8 cellular contexts compared by ENCODE assay signal in the genomic region with DNA sequence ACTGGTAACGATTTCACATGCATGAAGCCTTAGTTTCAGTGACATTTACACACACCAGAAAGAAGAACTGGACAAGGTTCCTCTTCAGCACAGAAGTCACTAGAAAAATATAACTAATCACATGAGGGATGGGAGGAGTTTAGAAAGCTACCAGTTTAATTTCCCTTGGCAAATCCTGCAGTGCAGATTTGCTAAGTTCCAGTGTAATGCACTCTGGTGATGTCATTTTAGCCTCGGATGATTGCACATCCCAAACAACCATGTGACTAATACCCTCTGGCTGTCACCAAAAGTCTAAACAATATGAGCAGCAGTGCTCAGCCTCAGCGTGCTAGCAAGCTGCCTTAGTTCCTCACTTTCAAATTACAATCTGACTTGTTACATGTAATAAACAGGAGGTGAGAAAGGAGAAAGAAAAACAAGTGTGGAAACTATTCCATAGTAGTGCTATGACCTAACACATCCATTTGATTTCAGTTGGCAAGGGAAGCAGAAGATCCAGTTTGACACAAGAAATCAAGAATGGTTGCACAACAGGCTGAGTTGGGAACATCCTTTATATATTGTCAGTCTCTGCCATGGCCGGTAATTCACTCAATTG. TPM values are rescaled to one million over a fixed set of nuclear protein-coding genes. Genes with fewer than 3 reads are reported as not detected.
DNase-seq lines count a peak whose midpoint lies in the region; ATAC-seq and TF ChIP-seq lines count a peak whose summit lies in the region.

No MANE protein-coding gene starts in this region.

- H3K9me3 ChIP-seq in A673 (ENCODE audit: low read depth, low read length, poor library complexity, severe bottlenecking) (no peaks in the 10 kb centered on the region), right lobe of liver (no peaks in the 10 kb centered on the region), suprapubic skin (no peaks in the 10 kb centered on the region)

- POLR2A ChIA-PET in A673 (lab: Charles Lee; ENCODE audit: low non-redundant PET) = interaction anchor here (0.5 kb wide), 1 partner anchor 40 kb away, joined by 4 read pairs; no protein-coding TSS in a partner anchor

- ATAC-seq in GM18502 (IDR thresholded peaks at IDR 0.05; ENCODE audit: poor library complexity, unreplicated experiment) (peak; percentile 48), right lobe of liver (peak; percentile 64 to 78 (median 74))

- H3K36me3 ChIP-seq in A673 (ENCODE audit: insufficient read depth, low read length, poor library complexity, severe bottlenecking) (no peaks in the 10 kb centered on the region), right lobe of liver (no peaks in the 10 kb centered on the region), suprapubic skin (no peaks in the 10 kb centered on the region)

- H3K4me1 ChIP-seq in A673 (ENCODE audit: insufficient read depth, low read length, poor library complexity, severe bottlenecking) (peaks cover 17% of the 10 kb centered on the region), right lobe of liver (peaks cover 0 to 7% (median 0%) of the 10 kb centered on the region in 4 donors), suprapubic skin (peaks cover 41% of the 10 kb centered on the region)

- peak overlapping the region; percentile 63 for H3K27ac ChIP-seq in A673 (ENCODE audit: low read depth, low read length, poor library complexity, severe bottlenecking)
- H3K27ac ChIP-seq in caudate nucleus (ENCODE audit: low read depth, low read length) = peak overlapping the region; percentile 76
- H3K27ac ChIP-seq in right lobe of liver = peak overlapping the region; percentile 70 to 74 (median 73)
- H3K27ac ChIP-seq in suprapubic skin = peak overlapping the region; percentile 91

- H3K27me3 ChIP-seq in A673 (replicated peaks; ENCODE audit: insufficient read depth, low read depth, low read length, poor library complexity) = no peaks in the 10 kb centered on the region
- no peaks in the 10 kb centered on the region for H3K27me3 ChIP-seq in right lobe of liver
- H3K27me3 ChIP-seq in suprapubic skin = no peaks in the 10 kb centered on the region

- H3K4me3 ChIP-seq in A673 (ENCODE audit: low read depth, low read length, poor library complexity, severe bottlenecking) = no peak overlapping the region
- no peak overlapping the region for H3K4me3 ChIP-seq in right lobe of liver
- no peak overlapping the region for H3K4me3 ChIP-seq in suprapubic skin

- TF ChIP-seq POLR2A in right lobe of liver (IDR thresholded peaks at IDR 0.05) (peak; percentile 28), suprapubic skin (IDR thresholded peaks at IDR 0.05) (no peak)

- TF ChIP-seq EP300 in suprapubic skin (IDR thresholded peaks at IDR 0.05) = no peak

- CTCF ChIA-PET in A673 (lab: Charles Lee) = no interaction called here

- no TSS peak for BruUV-seq in A673 (replicated peaks; lab: Mats Ljungman, UMichigan)

- DNase-seq in A673 (ENCODE audit: low spot score) (peak; percentile 88), NCI-H69 (lab: John Stamatoyannopoulos, UW) (peak; percentile 87), caudate nucleus (lab: John Stamatoyannopoulos, UW) (peak in 13 of 61 donors; percentile 4 to 44 (median 21)), right lobe of liver (no peak), suprapubic skin (ENCODE audit: low spot score in 2 of 2) (peak in 1 of 2 donors; percentile 72), NCI-H1105 treated with DMSO at 0.1 percent for 48 hours (lab: John Stamatoyannopoulos, UW) (no peak), cortex of kidney (lab: John Stamatoyannopoulos, UW) (no peak)

- WGBS in right lobe of liver (ENCODE audit: insufficient coverage, low coverage, low lambda C conversion rate, missing lambda C conversion rate) = 18% methylated on average over 4 of the region's 4 CpGs
- whole genome bisulfite sequencing in suprapubic skin = 15% methylated on average over 4 of the region's 4 CpGs

- intact Hi-C loops in A673 (cut with micrococcal nuclease; ENCODE audit: unreplicated experiment) = no loop called here
- intact Hi-C loops in right lobe of liver (cut with DNase I) = no loop called here

- TF ChIP-seq CTCF in A673 (conservative IDR thresholded peaks at IDR 0.05; ENCODE audit: low read depth, low read length) (no peak), right lobe of liver (IDR thresholded peaks at IDR 0.05) (no peak), suprapubic skin (IDR thresholded peaks at IDR 0.05) (no peak)

RNA-seq across cellular contexts. Expression of a gene that starts 35.3 kb away (rescaled TPM):
- total RNA-seq in A673 (2021) = 167 and 181 TPM in 2 replicates
- 10 to 100 TPM; 55.7 to 86.3 (median 71.4) TPM for total RNA-seq in right lobe of liver
- 100 to 1,000 TPM; 105 to 151 (median 148) TPM for total RNA-seq in suprapubic skin

Comparison
In these comparisons a context has a peak if more than half of its experiments do, and no peak if none do; other contexts are left out.
1. DNase-seq: peak in A673 (single experiment) and NCI-H69 (single experiment); none in right lobe of liver (0 of 3), NCI-H1105 treated with DMSO at 0.1 percent for 48 hours (single experiment) and cortex of kidney (single experiment).
2. Peak in every context shown above with its lines, with median percentiles within 50 percentile points of each other: H3K27ac ChIP-seq.